ENCODE assay signal across 1 cellular context in the genomic region with DNA sequence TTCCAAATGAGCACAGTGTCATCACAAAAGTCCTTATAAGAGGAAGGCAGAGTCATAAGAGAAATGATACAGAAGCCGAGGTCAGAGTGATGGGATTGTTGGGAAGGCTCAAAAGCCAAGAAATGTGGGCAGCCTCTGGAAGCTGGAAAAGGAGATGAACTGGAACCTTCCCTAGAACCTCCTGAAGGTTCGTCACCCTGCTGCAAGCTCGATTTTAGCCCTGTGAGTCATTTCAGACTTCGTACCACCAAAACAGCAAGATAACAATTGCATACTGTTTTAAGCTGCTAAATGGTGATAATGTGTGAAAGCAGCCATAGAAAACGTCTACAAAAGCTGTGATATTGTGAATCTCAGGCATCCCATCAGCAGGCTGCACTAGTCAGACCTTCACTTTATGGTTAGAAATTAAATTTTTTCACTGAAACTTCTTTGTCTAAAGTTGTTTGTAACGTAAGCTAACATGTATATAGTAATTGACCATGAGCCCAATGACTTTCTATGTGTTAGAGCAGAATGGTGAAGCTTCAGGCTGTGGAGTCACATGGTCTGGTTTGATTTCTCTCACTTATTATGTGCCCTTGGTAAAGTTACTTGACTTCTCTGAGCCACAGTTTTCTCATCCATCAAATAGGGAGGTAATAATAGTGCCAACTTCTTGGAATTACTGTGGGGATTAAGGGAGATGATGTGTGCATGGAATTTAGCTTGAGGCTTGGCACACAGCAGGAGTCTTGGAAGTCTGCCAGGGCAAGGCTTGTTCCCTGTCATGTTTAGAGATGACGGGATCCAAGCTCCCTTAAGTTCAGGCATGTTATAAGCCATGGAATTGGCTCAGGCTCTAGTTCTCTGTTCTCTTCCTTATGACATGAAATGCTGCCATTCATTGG.
TF ChIP-seq lines count a peak whose summit lies in the region.

No MANE protein-coding gene starts in this region.

TF ChIP-seq in HEK293, 187 proteins besides CTCF, POLR2A, EP300 and RAD21 (continued from another document and continues in another):
- TF ChIP-seq, protein P1, sequence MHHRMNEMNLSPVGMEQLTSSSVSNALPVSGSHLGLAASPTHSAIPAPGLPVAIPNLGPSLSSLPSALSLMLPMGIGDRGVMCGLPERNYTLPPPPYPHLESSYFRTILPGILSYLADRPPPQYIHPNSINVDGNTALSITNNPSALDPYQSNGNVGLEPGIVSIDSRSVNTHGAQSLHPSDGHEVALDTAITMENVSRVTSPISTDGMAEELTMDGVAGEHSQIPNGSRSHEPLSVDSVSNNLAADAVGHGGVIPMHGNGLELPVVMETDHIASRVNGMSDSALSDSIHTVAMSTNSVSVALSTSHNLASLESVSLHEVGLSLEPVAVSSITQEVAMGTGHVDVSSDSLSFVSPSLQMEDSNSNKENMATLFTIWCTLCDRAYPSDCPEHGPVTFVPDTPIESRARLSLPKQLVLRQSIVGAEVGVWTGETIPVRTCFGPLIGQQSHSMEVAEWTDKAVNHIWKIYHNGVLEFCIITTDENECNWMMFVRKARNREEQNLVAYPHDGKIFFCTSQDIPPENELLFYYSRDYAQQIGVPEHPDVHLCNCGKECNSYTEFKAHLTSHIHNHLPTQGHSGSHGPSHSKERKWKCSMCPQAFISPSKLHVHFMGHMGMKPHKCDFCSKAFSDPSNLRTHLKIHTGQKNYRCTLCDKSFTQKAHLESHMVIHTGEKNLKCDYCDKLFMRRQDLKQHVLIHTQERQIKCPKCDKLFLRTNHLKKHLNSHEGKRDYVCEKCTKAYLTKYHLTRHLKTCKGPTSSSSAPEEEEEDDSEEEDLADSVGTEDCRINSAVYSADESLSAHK (tag by site-specific recombination; IDR thresholded peaks at IDR 0.05) = 0 out of 2 replicates have a peak, but pooled peaks have one; percentile 29
- TF ChIP-seq ZNF426 (tag by site-specific recombination; IDR thresholded peaks at IDR 0.05) (no peak), ZNF561 (tag by site-specific recombination; IDR thresholded peaks at IDR 0.05; ENCODE audit: borderline replicate concordance) (peak; percentile 41; the same call in 1 of the 2 replicates), ZNF776 (tag by site-specific recombination; IDR thresholded peaks at IDR 0.05; ENCODE audit: borderline replicate concordance) (no peak), ZNF768 (tag by site-specific recombination; IDR thresholded peaks at IDR 0.05) (peak; percentile 83; the same call in 1 of the 2 replicates), ZNF529 (tag by site-specific recombination; IDR thresholded peaks at IDR 0.05; ENCODE audit: insufficient replicate concordance) (no peak), YY2 (tag by site-specific recombination; IDR thresholded peaks at IDR 0.05) (no peak), ZNF701 (tag by site-specific recombination; IDR thresholded peaks at IDR 0.05) (no peak), ZNF830 (tag by site-specific recombination; IDR thresholded peaks at IDR 0.05; ENCODE audit: low read depth) (no peak), ZNF510 (tag by site-specific recombination; IDR thresholded peaks at IDR 0.05; ENCODE audit: insufficient replicate concordance) (no peak), ZNF660 (tag by site-specific recombination; IDR thresholded peaks at IDR 0.05) (peak; percentile 85), ZNF747 (tag by site-specific recombination; IDR thresholded peaks at IDR 0.05) (no peak), ZBTB17 (tag by site-specific recombination; IDR thresholded peaks at IDR 0.05) (peak; percentile 52), ZNF530 (tag by site-specific recombination; IDR thresholded peaks at IDR 0.05; ENCODE audit: low read depth) (no peak), ZNF629 (tag by site-specific recombination; IDR thresholded peaks at IDR 0.05) (peak; percentile 83), ZNF23 (tag by site-specific recombination; IDR thresholded peaks at IDR 0.05; ENCODE audit: borderline replicate concordance) (no peak), MZF1 (tag by site-specific recombination; IDR thresholded peaks at IDR 0.05; ENCODE audit: borderline replicate concordance) (peak; percentile 100), ZBTB8A (tag by site-specific recombination; IDR thresholded peaks at IDR 0.05) (no peak), ZBTB48 (tag by site-specific recombination; IDR thresholded peaks at IDR 0.05) (0 out of 2 replicates have a peak, but pooled peaks have one; percentile 49), ZFP37 (tag by site-specific recombination; IDR thresholded peaks at IDR 0.05) (no peak)
- TF ChIP-seq, protein P2, sequence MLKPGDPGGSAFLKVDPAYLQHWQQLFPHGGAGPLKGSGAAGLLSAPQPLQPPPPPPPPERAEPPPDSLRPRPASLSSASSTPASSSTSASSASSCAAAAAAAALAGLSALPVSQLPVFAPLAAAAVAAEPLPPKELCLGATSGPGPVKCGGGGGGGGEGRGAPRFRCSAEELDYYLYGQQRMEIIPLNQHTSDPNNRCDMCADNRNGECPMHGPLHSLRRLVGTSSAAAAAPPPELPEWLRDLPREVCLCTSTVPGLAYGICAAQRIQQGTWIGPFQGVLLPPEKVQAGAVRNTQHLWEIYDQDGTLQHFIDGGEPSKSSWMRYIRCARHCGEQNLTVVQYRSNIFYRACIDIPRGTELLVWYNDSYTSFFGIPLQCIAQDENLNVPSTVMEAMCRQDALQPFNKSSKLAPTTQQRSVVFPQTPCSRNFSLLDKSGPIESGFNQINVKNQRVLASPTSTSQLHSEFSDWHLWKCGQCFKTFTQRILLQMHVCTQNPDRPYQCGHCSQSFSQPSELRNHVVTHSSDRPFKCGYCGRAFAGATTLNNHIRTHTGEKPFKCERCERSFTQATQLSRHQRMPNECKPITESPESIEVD (tag by site-specific recombination; IDR thresholded peaks at IDR 0.05) = peak; percentile 66
- TF ChIP-seq, protein P3, sequence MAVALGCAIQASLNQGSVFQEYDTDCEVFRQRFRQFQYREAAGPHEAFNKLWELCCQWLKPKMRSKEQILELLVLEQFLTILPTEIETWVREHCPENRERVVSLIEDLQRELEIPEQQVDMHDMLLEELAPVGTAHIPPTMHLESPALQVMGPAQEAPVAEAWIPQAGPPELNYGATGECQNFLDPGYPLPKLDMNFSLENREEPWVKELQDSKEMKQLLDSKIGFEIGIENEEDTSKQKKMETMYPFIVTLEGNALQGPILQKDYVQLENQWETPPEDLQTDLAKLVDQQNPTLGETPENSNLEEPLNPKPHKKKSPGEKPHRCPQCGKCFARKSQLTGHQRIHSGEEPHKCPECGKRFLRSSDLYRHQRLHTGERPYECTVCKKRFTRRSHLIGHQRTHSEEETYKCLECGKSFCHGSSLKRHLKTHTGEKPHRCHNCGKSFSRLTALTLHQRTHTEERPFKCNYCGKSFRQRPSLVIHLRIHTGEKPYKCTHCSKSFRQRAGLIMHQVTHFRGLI (tag by site-specific recombination; IDR thresholded peaks at IDR 0.05) = no peak
- TF ChIP-seq, protein P4, sequence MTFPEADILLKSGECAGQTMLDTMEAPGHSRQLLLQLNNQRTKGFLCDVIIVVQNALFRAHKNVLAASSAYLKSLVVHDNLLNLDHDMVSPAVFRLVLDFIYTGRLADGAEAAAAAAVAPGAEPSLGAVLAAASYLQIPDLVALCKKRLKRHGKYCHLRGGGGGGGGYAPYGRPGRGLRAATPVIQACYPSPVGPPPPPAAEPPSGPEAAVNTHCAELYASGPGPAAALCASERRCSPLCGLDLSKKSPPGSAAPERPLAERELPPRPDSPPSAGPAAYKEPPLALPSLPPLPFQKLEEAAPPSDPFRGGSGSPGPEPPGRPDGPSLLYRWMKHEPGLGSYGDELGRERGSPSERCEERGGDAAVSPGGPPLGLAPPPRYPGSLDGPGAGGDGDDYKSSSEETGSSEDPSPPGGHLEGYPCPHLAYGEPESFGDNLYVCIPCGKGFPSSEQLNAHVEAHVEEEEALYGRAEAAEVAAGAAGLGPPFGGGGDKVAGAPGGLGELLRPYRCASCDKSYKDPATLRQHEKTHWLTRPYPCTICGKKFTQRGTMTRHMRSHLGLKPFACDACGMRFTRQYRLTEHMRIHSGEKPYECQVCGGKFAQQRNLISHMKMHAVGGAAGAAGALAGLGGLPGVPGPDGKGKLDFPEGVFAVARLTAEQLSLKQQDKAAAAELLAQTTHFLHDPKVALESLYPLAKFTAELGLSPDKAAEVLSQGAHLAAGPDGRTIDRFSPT (tag by site-specific recombination; IDR thresholded peaks at IDR 0.05) = no peak
- TF ChIP-seq, protein P5, sequence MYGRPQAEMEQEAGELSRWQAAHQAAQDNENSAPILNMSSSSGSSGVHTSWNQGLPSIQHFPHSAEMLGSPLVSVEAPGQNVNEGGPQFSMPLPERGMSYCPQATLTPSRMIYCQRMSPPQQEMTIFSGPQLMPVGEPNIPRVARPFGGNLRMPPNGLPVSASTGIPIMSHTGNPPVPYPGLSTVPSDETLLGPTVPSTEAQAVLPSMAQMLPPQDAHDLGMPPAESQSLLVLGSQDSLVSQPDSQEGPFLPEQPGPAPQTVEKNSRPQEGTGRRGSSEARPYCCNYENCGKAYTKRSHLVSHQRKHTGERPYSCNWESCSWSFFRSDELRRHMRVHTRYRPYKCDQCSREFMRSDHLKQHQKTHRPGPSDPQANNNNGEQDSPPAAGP (tag by site-specific recombination; IDR thresholded peaks at IDR 0.05) = no peak
- TF ChIP-seq, protein P6, sequence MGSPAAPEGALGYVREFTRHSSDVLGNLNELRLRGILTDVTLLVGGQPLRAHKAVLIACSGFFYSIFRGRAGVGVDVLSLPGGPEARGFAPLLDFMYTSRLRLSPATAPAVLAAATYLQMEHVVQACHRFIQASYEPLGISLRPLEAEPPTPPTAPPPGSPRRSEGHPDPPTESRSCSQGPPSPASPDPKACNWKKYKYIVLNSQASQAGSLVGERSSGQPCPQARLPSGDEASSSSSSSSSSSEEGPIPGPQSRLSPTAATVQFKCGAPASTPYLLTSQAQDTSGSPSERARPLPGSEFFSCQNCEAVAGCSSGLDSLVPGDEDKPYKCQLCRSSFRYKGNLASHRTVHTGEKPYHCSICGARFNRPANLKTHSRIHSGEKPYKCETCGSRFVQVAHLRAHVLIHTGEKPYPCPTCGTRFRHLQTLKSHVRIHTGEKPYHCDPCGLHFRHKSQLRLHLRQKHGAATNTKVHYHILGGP (tag by site-specific recombination; IDR thresholded peaks at IDR 0.05) = no peak
- TF ChIP-seq, protein P7, sequence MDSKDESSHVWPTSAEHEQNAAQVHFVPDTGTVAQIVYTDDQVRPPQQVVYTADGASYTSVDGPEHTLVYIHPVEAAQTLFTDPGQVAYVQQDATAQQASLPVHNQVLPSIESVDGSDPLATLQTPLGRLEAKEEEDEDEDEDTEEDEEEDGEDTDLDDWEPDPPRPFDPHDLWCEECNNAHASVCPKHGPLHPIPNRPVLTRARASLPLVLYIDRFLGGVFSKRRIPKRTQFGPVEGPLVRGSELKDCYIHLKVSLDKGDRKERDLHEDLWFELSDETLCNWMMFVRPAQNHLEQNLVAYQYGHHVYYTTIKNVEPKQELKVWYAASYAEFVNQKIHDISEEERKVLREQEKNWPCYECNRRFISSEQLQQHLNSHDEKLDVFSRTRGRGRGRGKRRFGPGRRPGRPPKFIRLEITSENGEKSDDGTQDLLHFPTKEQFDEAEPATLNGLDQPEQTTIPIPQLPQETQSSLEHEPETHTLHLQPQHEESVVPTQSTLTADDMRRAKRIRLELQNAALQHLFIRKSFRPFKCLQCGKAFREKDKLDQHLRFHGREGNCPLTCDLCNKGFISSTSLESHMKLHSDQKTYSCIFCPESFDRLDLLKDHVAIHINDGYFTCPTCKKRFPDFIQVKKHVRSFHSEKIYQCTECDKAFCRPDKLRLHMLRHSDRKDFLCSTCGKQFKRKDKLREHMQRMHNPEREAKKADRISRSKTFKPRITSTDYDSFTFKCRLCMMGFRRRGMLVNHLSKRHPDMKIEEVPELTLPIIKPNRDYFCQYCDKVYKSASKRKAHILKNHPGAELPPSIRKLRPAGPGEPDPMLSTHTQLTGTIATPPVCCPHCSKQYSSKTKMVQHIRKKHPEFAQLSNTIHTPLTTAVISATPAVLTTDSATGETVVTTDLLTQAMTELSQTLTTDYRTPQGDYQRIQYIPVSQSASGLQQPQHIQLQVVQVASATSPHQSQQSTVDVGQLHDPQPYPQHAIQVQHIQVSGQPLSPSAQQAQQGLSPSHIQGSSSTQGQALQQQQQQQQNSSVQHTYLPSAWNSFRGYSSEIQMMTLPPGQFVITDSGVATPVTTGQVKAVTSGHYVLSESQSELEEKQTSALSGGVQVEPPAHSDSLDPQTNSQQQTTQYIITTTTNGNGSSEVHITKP (tag by site-specific recombination; IDR thresholded peaks at IDR 0.05) = peak; percentile 39
- TF ChIP-seq, protein P8, sequence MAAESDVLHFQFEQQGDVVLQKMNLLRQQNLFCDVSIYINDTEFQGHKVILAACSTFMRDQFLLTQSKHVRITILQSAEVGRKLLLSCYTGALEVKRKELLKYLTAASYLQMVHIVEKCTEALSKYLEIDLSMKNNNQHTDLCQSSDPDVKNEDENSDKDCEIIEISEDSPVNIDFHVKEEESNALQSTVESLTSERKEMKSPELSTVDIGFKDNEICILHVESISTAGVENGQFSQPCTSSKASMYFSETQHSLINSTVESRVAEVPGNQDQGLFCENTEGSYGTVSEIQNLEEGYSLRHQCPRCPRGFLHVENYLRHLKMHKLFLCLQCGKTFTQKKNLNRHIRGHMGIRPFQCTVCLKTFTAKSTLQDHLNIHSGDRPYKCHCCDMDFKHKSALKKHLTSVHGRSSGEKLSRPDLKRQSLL (tag by site-specific recombination; IDR thresholded peaks at IDR 0.05) = peak; percentile 53; the same call in 1 of the 2 replicates
- TF ChIP-seq, protein P9, sequence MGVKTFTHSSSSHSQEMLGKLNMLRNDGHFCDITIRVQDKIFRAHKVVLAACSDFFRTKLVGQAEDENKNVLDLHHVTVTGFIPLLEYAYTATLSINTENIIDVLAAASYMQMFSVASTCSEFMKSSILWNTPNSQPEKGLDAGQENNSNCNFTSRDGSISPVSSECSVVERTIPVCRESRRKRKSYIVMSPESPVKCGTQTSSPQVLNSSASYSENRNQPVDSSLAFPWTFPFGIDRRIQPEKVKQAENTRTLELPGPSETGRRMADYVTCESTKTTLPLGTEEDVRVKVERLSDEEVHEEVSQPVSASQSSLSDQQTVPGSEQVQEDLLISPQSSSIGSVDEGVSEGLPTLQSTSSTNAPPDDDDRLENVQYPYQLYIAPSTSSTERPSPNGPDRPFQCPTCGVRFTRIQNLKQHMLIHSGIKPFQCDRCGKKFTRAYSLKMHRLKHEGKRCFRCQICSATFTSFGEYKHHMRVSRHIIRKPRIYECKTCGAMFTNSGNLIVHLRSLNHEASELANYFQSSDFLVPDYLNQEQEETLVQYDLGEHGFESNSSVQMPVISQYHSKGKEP (tag by site-specific recombination; IDR thresholded peaks at IDR 0.05) = peak; percentile 61; the same call in 1 of the 2 replicates
- TF ChIP-seq, protein P10, sequence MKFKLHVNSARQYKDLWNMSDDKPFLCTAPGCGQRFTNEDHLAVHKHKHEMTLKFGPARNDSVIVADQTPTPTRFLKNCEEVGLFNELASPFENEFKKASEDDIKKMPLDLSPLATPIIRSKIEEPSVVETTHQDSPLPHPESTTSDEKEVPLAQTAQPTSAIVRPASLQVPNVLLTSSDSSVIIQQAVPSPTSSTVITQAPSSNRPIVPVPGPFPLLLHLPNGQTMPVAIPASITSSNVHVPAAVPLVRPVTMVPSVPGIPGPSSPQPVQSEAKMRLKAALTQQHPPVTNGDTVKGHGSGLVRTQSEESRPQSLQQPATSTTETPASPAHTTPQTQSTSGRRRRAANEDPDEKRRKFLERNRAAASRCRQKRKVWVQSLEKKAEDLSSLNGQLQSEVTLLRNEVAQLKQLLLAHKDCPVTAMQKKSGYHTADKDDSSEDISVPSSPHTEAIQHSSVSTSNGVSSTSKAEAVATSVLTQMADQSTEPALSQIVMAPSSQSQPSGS (tag by site-specific recombination; IDR thresholded peaks at IDR 0.05; ENCODE audit: low read depth) = 0 out of 2 replicates have a peak, but pooled peaks have one; percentile 40
- TF ChIP-seq, protein P11, sequence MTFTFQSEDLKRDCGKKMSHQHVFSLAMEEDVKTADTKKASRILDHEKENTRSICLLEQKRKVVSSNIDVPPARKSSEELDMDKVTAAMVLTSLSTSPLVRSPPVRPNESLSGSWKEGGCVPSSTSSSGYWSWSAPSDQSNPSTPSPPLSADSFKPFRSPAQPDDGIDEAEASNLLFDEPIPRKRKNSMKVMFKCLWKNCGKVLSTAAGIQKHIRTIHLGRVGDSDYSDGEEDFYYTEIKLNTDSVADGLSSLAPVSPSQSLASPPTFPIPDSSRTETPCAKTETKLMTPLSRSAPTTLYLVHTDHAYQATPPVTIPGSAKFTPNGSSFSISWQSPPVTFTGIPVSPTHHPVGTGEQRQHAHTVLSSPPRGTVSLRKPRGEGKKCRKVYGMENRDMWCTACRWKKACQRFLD (tag by site-specific recombination; IDR thresholded peaks at IDR 0.05) = no peak
